17 cellular contexts compared by ENCODE assay signal in the genomic region with DNA sequence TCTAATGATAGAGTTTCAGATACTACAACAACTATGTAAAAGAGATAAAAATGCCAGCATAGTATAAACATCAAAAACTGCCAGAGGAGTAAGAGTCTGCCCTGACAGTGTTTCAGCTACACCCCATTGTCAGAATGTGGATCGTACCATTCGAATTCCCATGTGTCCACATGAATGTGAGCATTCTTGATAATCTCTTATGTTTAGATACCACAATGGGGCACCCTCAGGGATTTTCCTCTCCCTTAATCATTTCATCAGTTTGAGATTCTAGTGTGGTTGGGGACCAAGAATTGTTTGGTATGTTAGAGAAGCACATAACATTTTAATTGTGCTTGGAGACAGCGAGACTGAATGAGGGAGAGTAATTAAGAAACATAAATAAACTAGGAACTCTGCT.
DNase-seq lines count a peak whose midpoint lies in the region; ATAC-seq and TF ChIP-seq lines count a peak whose summit lies in the region.
"Had no signal": no experiment of that assay in that cellular context is flagged by ENCODE, and none has a peak within 500 bp of the region (broad histone marks: within the 10 kb centered on the region; RNA-seq: fewer than 3 reads in every experiment).

No MANE protein-coding gene starts in this region.

- H3K9me3 Mint-ChIP-seq in neural progenitor cell, result no peaks in the 10 kb centered on the region
- H3K9me3 Mint-ChIP-seq in activated T-cell treated with anti-CD3 and anti-CD28 coated beads, Interleukin-2, amount 50 U/mL, for 24 hours, result no peaks in the 10 kb centered on the region
- H3K9me3 Mint-ChIP-seq in stimulated activated naive CD8-positive, alpha-beta T cell treated with anti-CD3 and anti-CD28 coated beads, Interleukin-15, amount 100 ng/mL, for 72 hours, result no peaks in the 10 kb centered on the region

- H3K36me3 ChIP-seq in neural progenitor cell (no peaks in the 10 kb centered on the region), esophagus squamous epithelium (no peaks in the 10 kb centered on the region)
- H3K36me3 ChIP-seq: BLaER1 treated with 17β-estradiol and CSF1 and Interleukin-3, amounts not matched to agents 10 nM and 100 nM; HAP-1 had no signal

- no peaks in the 10 kb centered on the region for H3K9me3 ChIP-seq in neural progenitor cell (ENCODE audit: low read depth)
- no peaks in the 10 kb centered on the region for H3K9me3 ChIP-seq in esophagus squamous epithelium
- H3K9me3 ChIP-seq: A549; BLaER1 treated with 17β-estradiol and CSF1 and Interleukin-3, amounts not matched to agents 10 nM and 100 nM; HAP-1 had no signal

- no peaks in the 10 kb centered on the region for H4K20me1 ChIP-seq in neural progenitor cell (ENCODE audit: low read depth)
- H4K20me1 ChIP-seq: BLaER1 treated with 17β-estradiol and CSF1 and Interleukin-3, amounts not matched to agents 10 nM and 100 nM had no signal

- no peaks in the 10 kb centered on the region for H3K79me2 ChIP-seq in neural progenitor cell (ENCODE audit: low read depth)

- peaks cover 10% of the 10 kb centered on the region for H3K4me1 ChIP-seq in neural progenitor cell
- no peaks in the 10 kb centered on the region for H3K4me1 ChIP-seq in esophagus squamous epithelium
- H3K4me1 ChIP-seq: A549, HAP-1 had no signal

- peaks cover 6% of the 10 kb centered on the region for H3K27me3 Mint-ChIP-seq in neural progenitor cell (ENCODE audit: insufficient read depth, low read depth)
- no peaks in the 10 kb centered on the region for H3K27me3 Mint-ChIP-seq in activated T-cell treated with anti-CD3 and anti-CD28 coated beads, Interleukin-2, amount 50 U/mL, for 24 hours
- H3K27me3 Mint-ChIP-seq in stimulated activated naive CD8-positive, alpha-beta T cell treated with anti-CD3 and anti-CD28 coated beads, Interleukin-15, amount 100 ng/mL, for 72 hours, result no peaks in the 10 kb centered on the region
- H3K27me3 Mint-ChIP-seq: CD4-positive, CD25-positive, alpha-beta regulatory T cell had no signal

- 67 to 69% methylated on average over 3 of the region's 3 CpGs for WGBS in esophagus squamous epithelium, 2 donors

- H3K4me2 ChIP-seq in neural progenitor cell, result no peak overlapping the region
- H3K4me2 ChIP-seq: A549; BLaER1 treated with 17β-estradiol and CSF1 and Interleukin-3, amounts not matched to agents 10 nM and 100 nM had no signal

- H2AFZ ChIP-seq in neural progenitor cell (replicated peaks), result peak overlapping the region; percentile 40

- no peaks in the 10 kb centered on the region for H3F3A ChIP-seq in neural progenitor cell (ENCODE audit: low read depth)

- DNase-seq in NCI-H69 (lab: John Stamatoyannopoulos, UW) (peak; percentile 63), fibroblast of gingiva (ENCODE audit: low read depth) (peak; percentile 29), neural progenitor cell (ENCODE audit: low spot score) (no peak), esophagus squamous epithelium (lab: John Stamatoyannopoulos, UW) (no peak)
- no peak for DNase-seq in activated T-cell treated with anti-CD3 and anti-CD28 coated beads, Interleukin-2, amount 50 U/mL, for 24 hours
- no peak for DNase-seq in stimulated activated naive CD8-positive, alpha-beta T cell treated with anti-CD3 and anti-CD28 coated beads, Interleukin-15, amount 100 ng/mL, for 72 hours
- DNase-seq: Calu3; CD4-positive, CD25-positive, alpha-beta regulatory T cell; DMS 273 treated with DMSO at 0.1 percent for 48 hours; GOT3; HFFc6 had no signal

- TF ChIP-seq CTCF in neural progenitor cell (IDR thresholded peaks at IDR 0.05), result no peak
- TF ChIP-seq CTCF in esophagus squamous epithelium (IDR thresholded peaks at IDR 0.05), result no peak

- no peak overlapping the region for H3K9ac ChIP-seq in neural progenitor cell
- H3K9ac ChIP-seq: BLaER1 treated with 17β-estradiol and CSF1 and Interleukin-3, amounts not matched to agents 10 nM and 100 nM had no signal

- H3K4me3 Mint-ChIP-seq in neural progenitor cell, result no peak overlapping the region
- H3K4me3 Mint-ChIP-seq in activated T-cell treated with anti-CD3 and anti-CD28 coated beads, Interleukin-2, amount 50 U/mL, for 24 hours, result no peak overlapping the region
- H3K4me3 Mint-ChIP-seq in stimulated activated naive CD8-positive, alpha-beta T cell treated with anti-CD3 and anti-CD28 coated beads, Interleukin-15, amount 100 ng/mL, for 72 hours, result no peak overlapping the region
- H3K4me3 Mint-ChIP-seq: CD4-positive, CD25-positive, alpha-beta regulatory T cell; HFFc6 had no signal

- ATAC-seq in stimulated activated naive CD8-positive, alpha-beta T cell treated with anti-CD3 and anti-CD28 coated beads, Interleukin-15, amount 100 ng/mL, for 72 hours, result no peak
- ATAC-seq in GM18498 (IDR thresholded peaks at IDR 0.05; ENCODE audit: unreplicated experiment), result no peak
- ATAC-seq: A549, GM12878, HepG2 had no signal

- no peak overlapping the region for H3K27ac ChIP-seq in neural progenitor cell
- no peak overlapping the region for H3K27ac ChIP-seq in esophagus squamous epithelium
- H3K27ac ChIP-seq: A549; BLaER1 treated with 17β-estradiol and CSF1 and Interleukin-3, amounts not matched to agents 10 nM and 100 nM had no signal

- no peaks in the 10 kb centered on the region for H3K36me3 Mint-ChIP-seq in neural progenitor cell
- no peaks in the 10 kb centered on the region for H3K36me3 Mint-ChIP-seq in activated T-cell treated with anti-CD3 and anti-CD28 coated beads, Interleukin-2, amount 50 U/mL, for 24 hours (ENCODE audit: low read depth)
- H3K36me3 Mint-ChIP-seq: CD4-positive, CD25-positive, alpha-beta regulatory T cell had no signal

- TF ChIP-seq POLR2A in esophagus squamous epithelium (IDR thresholded peaks at IDR 0.05), result no peak

- no peak overlapping the region for H3K4me3 ChIP-seq in neural progenitor cell
- no peak overlapping the region for H3K4me3 ChIP-seq in esophagus squamous epithelium
- H3K4me3 ChIP-seq: A549; BLaER1 treated with 17β-estradiol and CSF1 and Interleukin-3, amounts not matched to agents 10 nM and 100 nM; GM12878; HAP-1 had no signal

- H3K27ac Mint-ChIP-seq in neural progenitor cell, result no peak overlapping the region
- no peak overlapping the region for H3K27ac Mint-ChIP-seq in activated T-cell treated with anti-CD3 and anti-CD28 coated beads, Interleukin-2, amount 50 U/mL, for 24 hours
- no peak overlapping the region for H3K27ac Mint-ChIP-seq in stimulated activated naive CD8-positive, alpha-beta T cell treated with anti-CD3 and anti-CD28 coated beads, Interleukin-15, amount 100 ng/mL, for 72 hours
- H3K27ac Mint-ChIP-seq: CD4-positive, CD25-positive, alpha-beta regulatory T cell; HFFc6 had no signal

- intact Hi-C loops in esophagus squamous epithelium (cut with DNase I), result no loop called here

- no peaks in the 10 kb centered on the region for H3K27me3 ChIP-seq in neural progenitor cell
- no peaks in the 10 kb centered on the region for H3K27me3 ChIP-seq in esophagus squamous epithelium
- H3K27me3 ChIP-seq: BLaER1 treated with 17β-estradiol and CSF1 and Interleukin-3, amounts not matched to agents 10 nM and 100 nM had no signal

- H3K4me1 Mint-ChIP-seq in neural progenitor cell, result peaks cover 8% of the 10 kb centered on the region
- no peaks in the 10 kb centered on the region for H3K4me1 Mint-ChIP-seq in activated T-cell treated with anti-CD3 and anti-CD28 coated beads, Interleukin-2, amount 50 U/mL, for 24 hours (ENCODE audit: low read depth)
- H3K4me1 Mint-ChIP-seq in stimulated activated naive CD8-positive, alpha-beta T cell treated with anti-CD3 and anti-CD28 coated beads, Interleukin-15, amount 100 ng/mL, for 72 hours, result no peaks in the 10 kb centered on the region
- H3K4me1 Mint-ChIP-seq: CD4-positive, CD25-positive, alpha-beta regulatory T cell had no signal

Comparison
In these comparisons a context has a peak if more than half of its experiments do, and no peak if none do; other contexts are left out.
1. DNase-seq: peak in NCI-H69 (single experiment) and fibroblast of gingiva (single experiment); none in neural progenitor cell (single experiment), activated T-cell treated with anti-CD3 and anti-CD28 coated beads, Interleukin-2, amount 50 U/mL, for 24 hours (single experiment), stimulated activated naive CD8-positive, alpha-beta T cell treated with anti-CD3 and anti-CD28 coated beads, Interleukin-15, amount 100 ng/mL, for 72 hours (0 of 2) and esophagus squamous epithelium (single experiment).